Comparison of ENCODE assay signal across 1 cellular context in genomic region chr2:230909841-230910545, GRCh38.
TF ChIP-seq lines count a peak whose summit lies in the region.

No MANE protein-coding gene starts in this region.

TF ChIP-seq in IMR-90, 13 proteins besides CTCF, POLR2A, EP300 and RAD21:
- TF ChIP-seq USF2 (IDR thresholded peaks at IDR 0.05; ENCODE audit: low read depth, low read length) (no peak), CEBPB (IDR thresholded peaks at IDR 0.05; ENCODE audit: low read depth, low read length) (no peak), RCOR1 (IDR thresholded peaks at IDR 0.05; ENCODE audit: insufficient replicate concordance, low read length) (no peak), SMC3 (IDR thresholded peaks at IDR 0.05; ENCODE audit: low read depth, low read length) (no peak), RFX5 (IDR thresholded peaks at IDR 0.05; ENCODE audit: low read depth, low read length) (no peak), MAFK (IDR thresholded peaks at IDR 0.05; ENCODE audit: low read depth, low read length) (no peak)
